8 cellular contexts compared by ENCODE assay signal in the genomic region with DNA sequence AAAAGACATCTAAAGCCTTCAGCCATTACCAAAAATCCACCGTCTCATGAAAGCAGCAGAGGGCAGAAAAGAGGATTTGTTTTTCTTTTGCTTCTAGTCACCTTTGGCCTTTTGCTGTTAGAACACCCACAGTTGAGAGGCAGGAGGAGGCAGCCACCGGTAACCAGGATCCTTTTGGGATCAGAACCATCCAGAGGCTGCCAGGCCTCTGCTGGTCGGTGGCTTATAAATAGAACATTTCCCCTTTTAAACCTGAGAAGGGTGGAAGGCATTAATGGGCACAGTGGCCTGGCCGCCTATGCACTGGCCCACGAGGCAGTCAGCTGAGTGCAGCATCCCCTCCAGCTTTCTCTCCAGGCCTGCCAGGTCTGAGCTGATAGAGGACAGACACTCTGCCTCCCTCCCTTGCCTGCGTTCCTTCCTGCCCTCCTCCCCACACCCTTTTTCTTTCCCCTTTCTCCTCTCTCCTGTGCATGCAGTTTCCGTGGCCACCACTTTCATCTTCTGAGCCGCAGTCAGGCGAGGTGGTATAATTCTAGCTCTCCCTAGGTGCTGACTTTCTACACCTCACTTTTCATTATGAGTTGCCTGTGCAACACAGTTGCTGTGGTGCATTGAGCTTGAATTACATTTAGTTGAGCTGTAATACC.
DNase-seq lines count a peak whose midpoint lies in the region; ATAC-seq and TF ChIP-seq lines count a peak whose summit lies in the region.

No MANE protein-coding gene starts in this region.

- peak; percentile 61 for DNase-seq in BE2C
- peak; percentile 68 for DNase-seq in activated CD8-positive, alpha-beta T cell treated with anti-CD3 and anti-CD28 coated beads, Interleukin-2, amount 10 ng/mL, durations not matched to agents 7 days and 5 days
- peak; percentile 83 for DNase-seq in medulla oblongata (ENCODE audit: extremely low spot score)
- DNase-seq in NCI-H748 (lab: John Stamatoyannopoulos, UW; ENCODE audit: unreplicated experiment), result no peak
- no peak for DNase-seq in OCI-M2 (lab: John Stamatoyannopoulos, UW; ENCODE audit: unreplicated experiment)
- no peak for DNase-seq in NCI-H526 treated with DMSO at 0.1 percent for 48 hours (lab: John Stamatoyannopoulos, UW)

- CTCF ChIA-PET in activated CD8-positive, alpha-beta T cell treated with anti-CD3 and anti-CD28 coated beads, Interleukin-2, amount 10 ng/mL, durations not matched to agents 7 days and 5 days (lab: Charles Lee), result interaction anchor here (0.8 to 3.4 kb wide), 8 partner anchors 12 to 801 kb away, joined by 3 to 25 read pairs (median 4); a partner anchor contains a TSS

- no peak overlapping the region for H3K4me3 Mint-ChIP-seq in activated CD8-positive, alpha-beta T cell treated with anti-CD3 and anti-CD28 coated beads, Interleukin-2, amount 10 ng/mL, durations not matched to agents 7 days and 5 days

- no peak overlapping the region for H3K4me3 ChIP-seq in BE2C (ENCODE audit: low read depth, low read length)

- no peaks in the 10 kb centered on the region for H3K36me3 ChIP-seq in BE2C

- no peaks in the 10 kb centered on the region for H3K27me3 ChIP-seq in BE2C

- H3K4me1 ChIP-seq in BE2C, result peaks cover 17% of the 10 kb centered on the region

- no peaks in the 10 kb centered on the region for H3K27me3 Mint-ChIP-seq in activated CD8-positive, alpha-beta T cell treated with anti-CD3 and anti-CD28 coated beads, Interleukin-2, amount 10 ng/mL, durations not matched to agents 7 days and 5 days (ENCODE audit: low read depth)

- peak; percentile 55 for ATAC-seq in GM18520 (IDR thresholded peaks at IDR 0.05; ENCODE audit: unreplicated experiment)
- ATAC-seq in HG02885 (IDR thresholded peaks at IDR 0.05; ENCODE audit: poor library complexity, unreplicated experiment), result peak; percentile 71
- ATAC-seq in activated CD8-positive, alpha-beta T cell treated with anti-CD3 and anti-CD28 coated beads, Interleukin-2, amount 10 ng/mL, durations not matched to agents 7 days and 5 days, result peak; percentile 86

- POLR2A ChIA-PET in activated CD8-positive, alpha-beta T cell treated with anti-CD3 and anti-CD28 coated beads, Interleukin-2, amount 10 ng/mL, durations not matched to agents 7 days and 5 days (lab: Charles Lee), result interaction anchor here (0.5 to 1.0 kb wide), 2 partner anchors 20 to 25 kb away, joined by 3 to 6 read pairs; no protein-coding TSS in a partner anchor

- peaks cover 11% of the 10 kb centered on the region for H3K36me3 Mint-ChIP-seq in activated CD8-positive, alpha-beta T cell treated with anti-CD3 and anti-CD28 coated beads, Interleukin-2, amount 10 ng/mL, durations not matched to agents 7 days and 5 days (ENCODE audit: low read depth)

- H3K4me1 Mint-ChIP-seq in activated CD8-positive, alpha-beta T cell treated with anti-CD3 and anti-CD28 coated beads, Interleukin-2, amount 10 ng/mL, durations not matched to agents 7 days and 5 days (ENCODE audit: low read depth), result peaks cover 37% of the 10 kb centered on the region

- peak overlapping the region; percentile 64 for H3K27ac Mint-ChIP-seq in activated CD8-positive, alpha-beta T cell treated with anti-CD3 and anti-CD28 coated beads, Interleukin-2, amount 10 ng/mL, durations not matched to agents 7 days and 5 days

- no peak for TF ChIP-seq CTCF in BE2C (IDR thresholded peaks at IDR 0.05; ENCODE audit: low read depth, low read length)

- H3K9me3 ChIP-seq in BE2C, result no peaks in the 10 kb centered on the region

- H3K9me3 Mint-ChIP-seq in activated CD8-positive, alpha-beta T cell treated with anti-CD3 and anti-CD28 coated beads, Interleukin-2, amount 10 ng/mL, durations not matched to agents 7 days and 5 days (ENCODE audit: insufficient read depth), result no peaks in the 10 kb centered on the region

Comparison
In these comparisons a context has a peak if more than half of its experiments do, and no peak if none do; other contexts are left out.
1. DNase-seq: peak in BE2C (single experiment), activated CD8-positive, alpha-beta T cell treated with anti-CD3 and anti-CD28 coated beads, Interleukin-2, amount 10 ng/mL, durations not matched to agents 7 days and 5 days (single experiment) and medulla oblongata (single experiment); none in NCI-H748 (single experiment), OCI-M2 (single experiment) and NCI-H526 treated with DMSO at 0.1 percent for 48 hours (single experiment).
2. Peak in every context shown above with its lines, with median percentiles within 50 percentile points of each other: ATAC-seq.